14 cellular contexts compared by ENCODE assay signal in genomic region chr17:47956818-47957590, GRCh38. TPM values are rescaled to one million over a fixed set of nuclear protein-coding genes. Genes with fewer than 3 reads are reported as not detected.
DNase-seq lines count a peak whose midpoint lies in the region; ATAC-seq and TF ChIP-seq lines count a peak whose summit lies in the region.
"Had no signal": no experiment of that assay in that cellular context is flagged by ENCODE, and none has a peak within 500 bp of the region (broad histone marks: within the 10 kb centered on the region; RNA-seq: fewer than 3 reads in every experiment).

No MANE protein-coding gene starts in this region.

- ATAC-seq in GM21367 (IDR thresholded peaks at IDR 0.05; ENCODE audit: unreplicated experiment), result no peak
- ATAC-seq: activated CD8-positive, alpha-beta T cell treated with anti-CD3 and anti-CD28 coated beads, Interleukin-2, amount 10 ng/mL, durations not matched to agents 7 days and 5 days; activated naive CD4-positive, alpha-beta T cell treated with anti-CD3 and anti-CD28 coated beads, Interleukin-2, amount 50 U/mL, for 72 hours had no signal

- peak overlapping the region; percentile 97 for H3K27ac Mint-ChIP-seq in progenitor cell of endocrine pancreas
- H3K27ac Mint-ChIP-seq: activated CD8-positive, alpha-beta T cell treated with anti-CD3 and anti-CD28 coated beads, Interleukin-2, amount 10 ng/mL, durations not matched to agents 7 days and 5 days; T-helper 2 cell treated with Interferon-gamma antibody and Interleukin-4, amounts not matched to agents 5 μg/mL and 100 μg/mL, for 36 hours had no signal

- peaks cover 55% of the 10 kb centered on the region for H3K4me1 Mint-ChIP-seq in progenitor cell of endocrine pancreas (ENCODE audit: low read depth)

- DNase-seq in DMS153 (lab: John Stamatoyannopoulos, UW) (peak; percentile 55), DMS153 treated with DMSO at 0.1 percent for 48 hours (lab: John Stamatoyannopoulos, UW; ENCODE audit: unreplicated experiment) (no peak), NCI-H526 treated with DMSO at 0.1 percent for 48 hours (lab: John Stamatoyannopoulos, UW) (peak; percentile 45), progenitor cell of endocrine pancreas (ENCODE audit: low spot score, unreplicated experiment) (no peak), GOT3 (lab: John Stamatoyannopoulos, UW) (no peak)
- DNase-seq in effector CD8-positive, alpha-beta T cell (lab: John Stamatoyannopoulos, UW), result no peak
- DNase-seq: activated CD8-positive, alpha-beta T cell treated with anti-CD3 and anti-CD28 coated beads, Interleukin-2, amount 10 ng/mL, durations not matched to agents 7 days and 5 days; DND-41; OCI-M1 had no signal

- H3K9me3 Mint-ChIP-seq in progenitor cell of endocrine pancreas (ENCODE audit: low read depth), result no peaks in the 10 kb centered on the region
- H3K9me3 Mint-ChIP-seq: activated naive CD4-positive, alpha-beta T cell treated with anti-CD3 and anti-CD28 coated beads, Interleukin-2, amount 50 U/mL, for 72 hours; T-helper 2 cell treated with Interferon-gamma antibody and Interleukin-4, amounts not matched to agents 5 μg/mL and 100 μg/mL, for 36 hours had no signal

- H3K9ac ChIP-seq in iPS-15b (ENCODE audit: low read depth, low read length), result no peak overlapping the region

- H3K27me3 Mint-ChIP-seq in progenitor cell of endocrine pancreas, result no peaks in the 10 kb centered on the region

- no peak for TF ChIP-seq CTCF in progenitor cell of endocrine pancreas (IDR thresholded peaks at IDR 0.05; ENCODE audit: unreplicated experiment)

- peak overlapping the region; percentile 33 for H3K4me3 ChIP-seq in iPS-15b (ENCODE audit: low read depth, low read length)

- peak overlapping the region; percentile 80 for H3K4me3 Mint-ChIP-seq in progenitor cell of endocrine pancreas (ENCODE audit: low read depth)
- H3K4me3 Mint-ChIP-seq: activated CD8-positive, alpha-beta T cell treated with anti-CD3 and anti-CD28 coated beads, Interleukin-2, amount 10 ng/mL, durations not matched to agents 7 days and 5 days; T-helper 2 cell treated with Interferon-gamma antibody and Interleukin-4, amounts not matched to agents 5 μg/mL and 100 μg/mL, for 36 hours had no signal

- peaks cover 4% of the 10 kb centered on the region for H3K27me3 ChIP-seq in iPS-15b (ENCODE audit: control insufficient read depth, insufficient read depth, low read length)

- peaks cover 10% of the 10 kb centered on the region for H3K4me1 ChIP-seq in iPS-15b (ENCODE audit: control insufficient read depth, insufficient read depth, low read length)

- peaks cover 6% of the 10 kb centered on the region for H3K36me3 Mint-ChIP-seq in progenitor cell of endocrine pancreas (ENCODE audit: insufficient read depth)
- H3K36me3 Mint-ChIP-seq: activated naive CD4-positive, alpha-beta T cell treated with anti-CD3 and anti-CD28 coated beads, Interleukin-2, amount 50 U/mL, for 72 hours had no signal

- no peaks in the 10 kb centered on the region for H3K36me3 ChIP-seq in iPS-15b (ENCODE audit: control insufficient read depth, insufficient read depth, low read length)

- H3K9me3 ChIP-seq in iPS-15b (ENCODE audit: control insufficient read depth, insufficient read depth, low read length), result no peaks in the 10 kb centered on the region

RNA-seq across cellular contexts. Expression of gene PRR15L, which starts 0.7 kb away (rescaled TPM):
- 32.2 and 36.1 TPM in 2 replicates for total RNA-seq in progenitor cell of endocrine pancreas
- total RNA-seq: activated CD8-positive, alpha-beta T cell treated with anti-CD3 and anti-CD28 coated beads, Interleukin-2, amount 10 ng/mL, durations not matched to agents 7 days and 5 days; activated naive CD4-positive, alpha-beta T cell treated with anti-CD3 and anti-CD28 coated beads, Interleukin-2, amount 50 U/mL, for 72 hours; fibroblast of villous mesenchyme had no signal

RNA-seq across cellular contexts. Expression of gene CDK5RAP3, which starts 13.9 kb away (rescaled TPM):
- 336 and 344 TPM in 2 replicates for total RNA-seq in progenitor cell of endocrine pancreas

RNA-seq across cellular contexts. Expression of gene PNPO, which starts 15.6 kb away (rescaled TPM):
- total RNA-seq in progenitor cell of endocrine pancreas, result 11.9 and 12.2 TPM in 2 replicates

Comparison
In these comparisons a context has a peak if more than half of its experiments do, and no peak if none do; other contexts are left out.
1. DNase-seq: peak in DMS153 (single experiment) and NCI-H526 treated with DMSO at 0.1 percent for 48 hours (single experiment); none in DMS153 treated with DMSO at 0.1 percent for 48 hours (single experiment), progenitor cell of endocrine pancreas (single experiment), effector CD8-positive, alpha-beta T cell (single experiment) and GOT3 (single experiment).